ENCODE assay signal across 1 cellular context in the genomic region with DNA sequence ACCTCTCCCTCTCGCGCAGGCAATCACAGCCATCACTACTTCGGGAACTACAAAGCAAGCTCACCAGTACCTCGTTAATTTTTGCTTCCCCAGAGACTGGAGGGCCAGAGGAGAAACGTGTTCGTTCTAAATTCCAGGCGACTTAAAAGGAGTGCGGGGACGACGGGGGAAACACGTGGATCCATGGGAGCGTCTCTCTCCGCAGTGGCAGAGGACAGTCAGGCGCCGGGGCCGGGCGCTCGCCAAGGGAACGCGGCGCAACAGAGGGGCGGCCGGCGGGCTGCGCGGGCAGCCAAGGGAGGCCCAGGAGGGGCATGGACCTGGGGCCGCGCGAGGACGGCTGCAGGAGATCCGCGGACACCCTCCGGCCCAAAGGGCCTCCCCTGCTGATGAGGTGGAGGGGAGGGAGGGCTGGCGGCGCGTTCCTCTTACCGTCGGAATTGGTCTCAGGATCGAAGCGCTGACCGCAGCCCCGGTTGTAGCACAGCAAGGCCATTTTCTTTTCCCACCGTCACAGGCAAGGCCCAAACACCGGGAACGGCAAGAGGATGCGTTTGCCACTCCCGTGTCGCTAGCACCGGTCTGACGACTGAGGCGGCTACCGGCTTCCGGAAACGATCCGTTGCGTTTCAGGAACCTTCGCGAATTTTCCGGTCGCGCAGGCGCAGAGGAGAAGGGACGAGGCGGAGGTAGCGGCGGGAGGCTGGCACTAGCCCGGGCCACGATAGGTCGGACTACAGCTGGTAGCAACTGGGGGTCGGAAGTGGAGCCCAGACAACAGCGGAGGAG.
TF ChIP-seq lines count a peak whose summit lies in the region.

A gene (minus strand): TSS at position 591 of the 789 bp plus-strand sequence. CDS start 95 bp downstream, at position 496.

TF ChIP-seq in HepG2, 621 proteins besides CTCF, POLR2A, EP300 and RAD21 (continued from another document and continues in another):
- TF ChIP-seq HIVEP1 (CRISPR knock-in tag; IDR thresholded peaks at IDR 0.05) (0 out of 2 replicates have a peak, but pooled peaks have one; percentile 4), HOXA5 (CRISPR knock-in tag; IDR thresholded peaks at IDR 0.05) (no peak; the same call in 1 of the 2 replicates), MXD4 (CRISPR knock-in tag; IDR thresholded peaks at IDR 0.05) (0 out of 2 replicates have a peak, but pooled peaks have one; percentile 41), ZFP1 (CRISPR knock-in tag; IDR thresholded peaks at IDR 0.05) (no peak), GTF3A (CRISPR knock-in tag; conservative IDR thresholded peaks at IDR 0.05) (no peak), FOXK2 (IDR thresholded peaks at IDR 0.05) (no peak), PRMT3 (CRISPR knock-in tag; IDR thresholded peaks at IDR 0.05; ENCODE audit: borderline replicate concordance, low read depth) (no peak), ZNF703 (CRISPR knock-in tag; IDR thresholded peaks at IDR 0.05; ENCODE audit: borderline replicate concordance) (no peak; the same call in 1 of the 2 replicates), ZFP36L2 (CRISPR knock-in tag; IDR thresholded peaks at IDR 0.05) (no peak), KAT7 (CRISPR knock-in tag; IDR thresholded peaks at IDR 0.05; ENCODE audit: borderline replicate concordance) (peak; percentile 82; the same call in 1 of the 2 replicates), ARNT2 (CRISPR knock-in tag; IDR thresholded peaks at IDR 0.05; ENCODE audit: low read depth) (peak; percentile 61; the same call in 1 of the 2 replicates), ZNF350 (CRISPR knock-in tag; IDR thresholded peaks at IDR 0.05; ENCODE audit: borderline replicate concordance, low read depth) (peak; percentile 78), ZNF274 (CRISPR knock-in tag; IDR thresholded peaks at IDR 0.05) (no peak; the same call in 1 of the 2 replicates), ZNF484 (CRISPR knock-in tag; IDR thresholded peaks at IDR 0.05; ENCODE audit: borderline replicate concordance, low read depth) (0 out of 2 replicates have a peak, but pooled peaks have one; percentile 43), ZNF737 (CRISPR knock-in tag; IDR thresholded peaks at IDR 0.05; ENCODE audit: borderline replicate concordance) (0 out of 2 replicates have a peak, but pooled peaks have one; percentile 66), ZNF709 (CRISPR knock-in tag; IDR thresholded peaks at IDR 0.05) (no peak; the same call in 1 of the 2 replicates), HNRNPL (IDR thresholded peaks at IDR 0.05; ENCODE audit: low read depth, low read length) (0 out of 2 replicates have a peak, but pooled peaks have one; percentile 41), TOE1 (CRISPR knock-in tag; IDR thresholded peaks at IDR 0.05) (no peak), ZNF788 (CRISPR knock-in tag; IDR thresholded peaks at IDR 0.05; ENCODE audit: borderline replicate concordance) (0 out of 2 replicates have a peak, but pooled peaks have one; percentile 80), ZNF446 (CRISPR knock-in tag; IDR thresholded peaks at IDR 0.05) (no peak), JARID2 (CRISPR knock-in tag; IDR thresholded peaks at IDR 0.05; ENCODE audit: insufficient replicate concordance) (no peak), ZNF180 (CRISPR knock-in tag; IDR thresholded peaks at IDR 0.05; ENCODE audit: borderline replicate concordance, low read depth) (no peak), GATAD2A (CRISPR knock-in tag; IDR thresholded peaks at IDR 0.05) (peak; percentile 53)
- TF ChIP-seq, protein P1, sequence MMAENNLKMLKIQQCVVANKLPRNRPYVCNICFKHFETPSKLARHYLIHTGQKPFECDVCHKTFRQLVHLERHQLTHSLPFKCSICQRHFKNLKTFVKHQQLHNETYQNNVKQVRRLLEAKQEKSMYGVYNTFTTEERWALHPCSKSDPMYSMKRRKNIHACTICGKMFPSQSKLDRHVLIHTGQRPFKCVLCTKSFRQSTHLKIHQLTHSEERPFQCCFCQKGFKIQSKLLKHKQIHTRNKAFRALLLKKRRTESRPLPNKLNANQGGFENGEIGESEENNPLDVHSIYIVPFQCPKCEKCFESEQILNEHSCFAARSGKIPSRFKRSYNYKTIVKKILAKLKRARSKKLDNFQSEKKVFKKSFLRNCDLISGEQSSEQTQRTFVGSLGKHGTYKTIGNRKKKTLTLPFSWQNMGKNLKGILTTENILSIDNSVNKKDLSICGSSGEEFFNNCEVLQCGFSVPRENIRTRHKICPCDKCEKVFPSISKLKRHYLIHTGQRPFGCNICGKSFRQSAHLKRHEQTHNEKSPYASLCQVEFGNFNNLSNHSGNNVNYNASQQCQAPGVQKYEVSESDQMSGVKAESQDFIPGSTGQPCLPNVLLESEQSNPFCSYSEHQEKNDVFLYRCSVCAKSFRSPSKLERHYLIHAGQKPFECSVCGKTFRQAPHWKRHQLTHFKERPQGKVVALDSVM (CRISPR knock-in tag; IDR thresholded peaks at IDR 0.05) = peak; percentile 38; the same call in 1 of the 2 replicates
- TF ChIP-seq, protein P2, sequence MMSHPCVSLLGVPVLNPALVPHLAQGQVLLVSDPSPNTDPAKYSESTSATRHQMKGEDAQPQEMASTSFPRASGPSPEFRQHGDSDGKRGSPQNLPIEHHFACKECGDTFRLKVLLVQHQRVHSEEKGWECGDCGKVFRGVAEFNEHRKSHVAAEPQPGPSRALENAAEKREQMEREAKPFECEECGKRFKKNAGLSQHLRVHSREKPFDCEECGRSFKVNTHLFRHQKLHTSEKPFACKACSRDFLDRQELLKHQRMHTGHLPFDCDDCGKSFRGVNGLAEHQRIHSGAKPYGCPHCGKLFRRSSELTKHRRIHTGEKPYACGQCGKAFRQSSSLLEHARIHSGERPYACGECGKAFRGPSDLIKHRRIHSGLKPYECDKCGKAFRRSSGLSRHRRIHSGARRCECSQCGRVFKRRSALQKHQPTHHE (CRISPR knock-in tag; IDR thresholded peaks at IDR 0.05; ENCODE audit: borderline replicate concordance) = peak; percentile 86; the same call in 1 of the 2 replicates
- TF ChIP-seq, protein P3, sequence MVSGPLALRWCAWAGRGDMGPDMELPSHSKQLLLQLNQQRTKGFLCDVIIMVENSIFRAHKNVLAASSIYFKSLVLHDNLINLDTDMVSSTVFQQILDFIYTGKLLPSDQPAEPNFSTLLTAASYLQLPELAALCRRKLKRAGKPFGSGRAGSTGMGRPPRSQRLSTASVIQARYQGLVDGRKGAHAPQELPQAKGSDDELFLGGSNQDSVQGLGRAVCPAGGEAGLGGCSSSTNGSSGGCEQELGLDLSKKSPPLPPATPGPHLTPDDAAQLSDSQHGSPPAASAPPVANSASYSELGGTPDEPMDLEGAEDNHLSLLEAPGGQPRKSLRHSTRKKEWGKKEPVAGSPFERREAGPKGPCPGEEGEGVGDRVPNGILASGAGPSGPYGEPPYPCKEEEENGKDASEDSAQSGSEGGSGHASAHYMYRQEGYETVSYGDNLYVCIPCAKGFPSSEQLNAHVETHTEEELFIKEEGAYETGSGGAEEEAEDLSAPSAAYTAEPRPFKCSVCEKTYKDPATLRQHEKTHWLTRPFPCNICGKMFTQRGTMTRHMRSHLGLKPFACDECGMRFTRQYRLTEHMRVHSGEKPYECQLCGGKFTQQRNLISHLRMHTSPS (CRISPR knock-in tag; IDR thresholded peaks at IDR 0.05; ENCODE audit: low read depth) = 0 out of 2 replicates have a peak, but pooled peaks have one; percentile 32
- TF ChIP-seq, protein P4, sequence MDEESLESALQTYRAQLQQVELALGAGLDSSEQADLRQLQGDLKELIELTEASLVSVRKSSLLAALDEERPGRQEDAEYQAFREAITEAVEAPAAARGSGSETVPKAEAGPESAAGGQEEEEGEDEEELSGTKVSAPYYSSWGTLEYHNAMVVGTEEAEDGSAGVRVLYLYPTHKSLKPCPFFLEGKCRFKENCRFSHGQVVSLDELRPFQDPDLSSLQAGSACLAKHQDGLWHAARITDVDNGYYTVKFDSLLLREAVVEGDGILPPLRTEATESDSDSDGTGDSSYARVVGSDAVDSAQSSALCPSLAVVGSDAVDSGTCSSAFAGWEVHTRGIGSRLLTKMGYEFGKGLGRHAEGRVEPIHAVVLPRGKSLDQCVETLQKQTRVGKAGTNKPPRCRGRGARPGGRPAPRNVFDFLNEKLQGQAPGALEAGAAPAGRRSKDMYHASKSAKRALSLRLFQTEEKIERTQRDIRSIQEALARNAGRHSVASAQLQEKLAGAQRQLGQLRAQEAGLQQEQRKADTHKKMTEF (CRISPR knock-in tag; IDR thresholded peaks at IDR 0.05) = peak; percentile 79; the same call in 1 of the 2 replicates
- TF ChIP-seq, protein P5, sequence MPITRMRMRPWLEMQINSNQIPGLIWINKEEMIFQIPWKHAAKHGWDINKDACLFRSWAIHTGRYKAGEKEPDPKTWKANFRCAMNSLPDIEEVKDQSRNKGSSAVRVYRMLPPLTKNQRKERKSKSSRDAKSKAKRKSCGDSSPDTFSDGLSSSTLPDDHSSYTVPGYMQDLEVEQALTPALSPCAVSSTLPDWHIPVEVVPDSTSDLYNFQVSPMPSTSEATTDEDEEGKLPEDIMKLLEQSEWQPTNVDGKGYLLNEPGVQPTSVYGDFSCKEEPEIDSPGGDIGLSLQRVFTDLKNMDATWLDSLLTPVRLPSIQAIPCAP (CRISPR knock-in tag; IDR thresholded peaks at IDR 0.05; ENCODE audit: low read depth) = no peak
- TF ChIP-seq, protein P6, sequence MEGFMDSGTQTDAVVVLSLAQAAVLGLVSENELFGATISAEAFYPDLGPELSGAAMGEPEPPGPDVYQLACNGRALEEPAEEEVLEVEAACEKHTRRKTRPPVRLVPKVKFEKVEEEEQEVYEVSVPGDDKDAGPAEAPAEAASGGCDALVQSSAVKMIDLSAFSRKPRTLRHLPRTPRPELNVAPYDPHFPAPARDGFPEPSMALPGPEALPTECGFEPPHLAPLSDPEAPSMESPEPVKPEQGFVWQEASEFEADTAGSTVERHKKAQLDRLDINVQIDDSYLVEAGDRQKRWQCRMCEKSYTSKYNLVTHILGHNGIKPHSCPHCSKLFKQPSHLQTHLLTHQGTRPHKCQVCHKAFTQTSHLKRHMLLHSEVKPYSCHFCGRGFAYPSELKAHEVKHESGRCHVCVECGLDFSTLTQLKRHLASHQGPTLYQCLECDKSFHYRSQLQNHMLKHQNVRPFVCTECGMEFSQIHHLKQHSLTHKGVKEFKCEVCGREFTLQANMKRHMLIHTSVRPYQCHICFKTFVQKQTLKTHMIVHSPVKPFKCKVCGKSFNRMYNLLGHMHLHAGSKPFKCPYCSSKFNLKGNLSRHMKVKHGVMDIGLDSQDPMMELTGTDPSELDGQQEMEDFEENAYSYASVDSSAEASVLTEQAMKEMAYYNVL (CRISPR knock-in tag; IDR thresholded peaks at IDR 0.05; ENCODE audit: borderline replicate concordance) = peak; percentile 17; the same call in 1 of the 2 replicates
- TF ChIP-seq, protein P7, sequence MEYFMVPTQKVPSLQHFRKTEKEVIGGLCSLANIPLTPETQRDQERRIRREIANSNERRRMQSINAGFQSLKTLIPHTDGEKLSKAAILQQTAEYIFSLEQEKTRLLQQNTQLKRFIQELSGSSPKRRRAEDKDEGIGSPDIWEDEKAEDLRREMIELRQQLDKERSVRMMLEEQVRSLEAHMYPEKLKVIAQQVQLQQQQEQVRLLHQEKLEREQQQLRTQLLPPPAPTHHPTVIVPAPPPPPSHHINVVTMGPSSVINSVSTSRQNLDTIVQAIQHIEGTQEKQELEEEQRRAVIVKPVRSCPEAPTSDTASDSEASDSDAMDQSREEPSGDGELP (IDR thresholded peaks at IDR 0.05; ENCODE audit: borderline replicate concordance, low read depth) = peak; percentile 91
- TF ChIP-seq, protein P8, sequence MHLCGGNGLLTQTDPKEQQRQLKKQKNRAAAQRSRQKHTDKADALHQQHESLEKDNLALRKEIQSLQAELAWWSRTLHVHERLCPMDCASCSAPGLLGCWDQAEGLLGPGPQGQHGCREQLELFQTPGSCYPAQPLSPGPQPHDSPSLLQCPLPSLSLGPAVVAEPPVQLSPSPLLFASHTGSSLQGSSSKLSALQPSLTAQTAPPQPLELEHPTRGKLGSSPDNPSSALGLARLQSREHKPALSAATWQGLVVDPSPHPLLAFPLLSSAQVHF (CRISPR knock-in tag; IDR thresholded peaks at IDR 0.05) = peak; percentile 85; the same call in 1 of the 2 replicates
- TF ChIP-seq, protein P9, sequence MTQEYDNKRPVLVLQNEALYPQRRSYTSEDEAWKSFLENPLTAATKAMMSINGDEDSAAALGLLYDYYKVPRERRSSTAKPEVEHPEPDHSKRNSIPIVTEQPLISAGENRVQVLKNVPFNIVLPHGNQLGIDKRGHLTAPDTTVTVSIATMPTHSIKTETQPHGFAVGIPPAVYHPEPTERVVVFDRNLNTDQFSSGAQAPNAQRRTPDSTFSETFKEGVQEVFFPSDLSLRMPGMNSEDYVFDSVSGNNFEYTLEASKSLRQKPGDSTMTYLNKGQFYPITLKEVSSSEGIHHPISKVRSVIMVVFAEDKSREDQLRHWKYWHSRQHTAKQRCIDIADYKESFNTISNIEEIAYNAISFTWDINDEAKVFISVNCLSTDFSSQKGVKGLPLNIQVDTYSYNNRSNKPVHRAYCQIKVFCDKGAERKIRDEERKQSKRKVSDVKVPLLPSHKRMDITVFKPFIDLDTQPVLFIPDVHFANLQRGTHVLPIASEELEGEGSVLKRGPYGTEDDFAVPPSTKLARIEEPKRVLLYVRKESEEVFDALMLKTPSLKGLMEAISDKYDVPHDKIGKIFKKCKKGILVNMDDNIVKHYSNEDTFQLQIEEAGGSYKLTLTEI (CRISPR knock-in tag; conservative IDR thresholded peaks at IDR 0.05) = no peak
- TF ChIP-seq, protein P10, sequence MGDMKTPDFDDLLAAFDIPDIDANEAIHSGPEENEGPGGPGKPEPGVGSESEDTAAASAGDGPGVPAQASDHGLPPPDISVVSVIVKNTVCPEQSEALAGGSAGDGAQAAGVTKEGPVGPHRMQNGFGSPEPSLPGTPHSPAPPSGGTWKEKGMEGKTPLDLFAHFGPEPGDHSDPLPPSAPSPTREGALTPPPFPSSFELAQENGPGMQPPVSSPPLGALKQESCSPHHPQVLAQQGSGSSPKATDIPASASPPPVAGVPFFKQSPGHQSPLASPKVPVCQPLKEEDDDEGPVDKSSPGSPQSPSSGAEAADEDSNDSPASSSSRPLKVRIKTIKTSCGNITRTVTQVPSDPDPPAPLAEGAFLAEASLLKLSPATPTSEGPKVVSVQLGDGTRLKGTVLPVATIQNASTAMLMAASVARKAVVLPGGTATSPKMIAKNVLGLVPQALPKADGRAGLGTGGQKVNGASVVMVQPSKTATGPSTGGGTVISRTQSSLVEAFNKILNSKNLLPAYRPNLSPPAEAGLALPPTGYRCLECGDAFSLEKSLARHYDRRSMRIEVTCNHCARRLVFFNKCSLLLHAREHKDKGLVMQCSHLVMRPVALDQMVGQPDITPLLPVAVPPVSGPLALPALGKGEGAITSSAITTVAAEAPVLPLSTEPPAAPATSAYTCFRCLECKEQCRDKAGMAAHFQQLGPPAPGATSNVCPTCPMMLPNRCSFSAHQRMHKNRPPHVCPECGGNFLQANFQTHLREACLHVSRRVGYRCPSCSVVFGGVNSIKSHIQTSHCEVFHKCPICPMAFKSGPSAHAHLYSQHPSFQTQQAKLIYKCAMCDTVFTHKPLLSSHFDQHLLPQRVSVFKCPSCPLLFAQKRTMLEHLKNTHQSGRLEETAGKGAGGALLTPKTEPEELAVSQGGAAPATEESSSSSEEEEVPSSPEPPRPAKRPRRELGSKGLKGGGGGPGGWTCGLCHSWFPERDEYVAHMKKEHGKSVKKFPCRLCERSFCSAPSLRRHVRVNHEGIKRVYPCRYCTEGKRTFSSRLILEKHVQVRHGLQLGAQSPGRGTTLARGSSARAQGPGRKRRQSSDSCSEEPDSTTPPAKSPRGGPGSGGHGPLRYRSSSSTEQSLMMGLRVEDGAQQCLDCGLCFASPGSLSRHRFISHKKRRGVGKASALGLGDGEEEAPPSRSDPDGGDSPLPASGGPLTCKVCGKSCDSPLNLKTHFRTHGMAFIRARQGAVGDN (CRISPR knock-in tag; IDR thresholded peaks at IDR 0.05) = peak; percentile 98
- TF ChIP-seq, protein P11, sequence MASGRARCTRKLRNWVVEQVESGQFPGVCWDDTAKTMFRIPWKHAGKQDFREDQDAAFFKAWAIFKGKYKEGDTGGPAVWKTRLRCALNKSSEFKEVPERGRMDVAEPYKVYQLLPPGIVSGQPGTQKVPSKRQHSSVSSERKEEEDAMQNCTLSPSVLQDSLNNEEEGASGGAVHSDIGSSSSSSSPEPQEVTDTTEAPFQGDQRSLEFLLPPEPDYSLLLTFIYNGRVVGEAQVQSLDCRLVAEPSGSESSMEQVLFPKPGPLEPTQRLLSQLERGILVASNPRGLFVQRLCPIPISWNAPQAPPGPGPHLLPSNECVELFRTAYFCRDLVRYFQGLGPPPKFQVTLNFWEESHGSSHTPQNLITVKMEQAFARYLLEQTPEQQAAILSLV (CRISPR knock-in tag; IDR thresholded peaks at IDR 0.05; ENCODE audit: borderline replicate concordance) = peak; percentile 71; the same call in 1 of the 2 replicates
